Comparison of ENCODE assay signal across 1 cellular context in the genomic region with DNA sequence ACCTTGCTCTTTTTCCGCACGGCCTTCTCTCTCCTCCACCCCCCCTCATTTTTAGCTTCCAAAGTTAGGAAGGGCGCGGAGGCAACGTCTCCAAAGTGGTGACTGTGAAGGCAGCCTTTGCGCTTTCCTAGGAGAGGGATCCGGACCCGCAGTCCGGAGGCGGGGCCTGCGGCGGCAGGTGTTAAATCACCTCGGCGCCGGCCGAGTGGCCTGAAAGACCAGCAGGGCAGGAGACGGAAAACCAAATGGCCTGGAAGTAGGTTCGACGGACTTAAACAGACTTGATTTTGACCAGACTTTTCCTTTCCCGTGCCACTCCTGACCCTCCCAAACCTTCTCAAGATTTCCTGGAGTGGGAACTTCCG.
A peak's percentile ranks its signal among the peaks of the same experiment; 100 is the strongest.
TF ChIP-seq lines count a peak whose summit lies in the region.

No MANE protein-coding gene starts in this region.

TF ChIP-seq in HEK293, 187 proteins besides CTCF, POLR2A, EP300 and RAD21 (continued from another document):
- TF ChIP-seq SP2 (tag by site-specific recombination; IDR thresholded peaks at IDR 0.05), result 0 out of 2 replicates have a peak, but pooled peaks have one; percentile 7
- TF ChIP-seq ZNF335 (tag by site-specific recombination; conservative IDR thresholded peaks at IDR 0.05), result peak; percentile 74
